In the genomic region with DNA sequence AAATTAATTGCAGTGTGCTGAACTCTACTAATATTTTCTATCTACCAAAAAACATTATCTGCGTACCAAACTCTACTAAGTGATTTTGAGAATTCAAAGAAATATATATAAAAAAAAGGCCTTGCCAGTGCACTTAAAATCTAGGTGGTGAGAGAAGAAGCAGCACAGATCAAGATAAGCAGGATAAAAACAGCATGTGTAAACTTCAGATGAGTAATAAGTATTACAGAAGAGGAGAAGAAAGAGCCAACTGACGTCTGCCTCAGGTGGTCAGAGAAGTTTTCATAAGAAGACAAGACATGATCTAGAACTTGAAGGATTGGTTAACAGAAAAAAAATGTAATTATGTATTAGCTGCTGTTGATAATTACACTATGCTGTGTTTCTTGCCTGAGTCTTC, we compare ENCODE assay signal across 19 cellular contexts.
"Had no signal": no experiment of that assay in that cellular context is flagged by ENCODE, and none has a peak within 500 bp of the region (broad histone marks: within the 10 kb centered on the region; RNA-seq: fewer than 3 reads in every experiment).

No MANE protein-coding gene starts in this region.

- H3K36me3 ChIP-seq: brain microvascular endothelial cell, gastrocnemius medialis, heart right ventricle, left ventricle myocardium inferior, prostate gland, right atrium auricular region had no signal

- H3K9me3 ChIP-seq: prostate gland, testis had no signal

- H3K4me3 ChIP-seq: gastrocnemius medialis, heart right ventricle, left ventricle myocardium inferior, prostate gland, right atrium auricular region, skin epidermis, testis had no signal

- H3K27me3 ChIP-seq: brain microvascular endothelial cell, gastrocnemius medialis, heart right ventricle, right atrium auricular region, testis had no signal

- H3K27ac ChIP-seq: brain microvascular endothelial cell, gastrocnemius medialis, heart right ventricle, left ventricle myocardium inferior, prostate gland, right atrium auricular region, skin epidermis, testis had no signal

- DNase-seq: activated B cell treated with CpG ODN at 0.5 μM for 24 hours; activated CD4-positive, alpha-beta memory T cell treated with anti-CD3 and anti-CD28 coated beads for 36 hours; activated CD4-positive, alpha-beta T cell treated with anti-CD3 and anti-CD28 coated beads for 4 hours; activated naive CD4-positive, alpha-beta T cell treated with Interleukin-2 at 50 U/mL for 16 hours; aorta; brain microvascular endothelial cell; cerebellar nuclear complex; effector memory CD4-positive, alpha-beta T cell; gastrocnemius medialis; heart right ventricle; kidney glomerular epithelial cell; left ventricle myocardium inferior; occipital lobe; stimulated activated CD4-positive, alpha-beta T cell treated with anti-CD3 and anti-CD28 coated beads, Interleukin-2, amount 100 ng/mL, for 48 hours; stimulated activated naive CD8-positive, alpha-beta T cell treated with anti-CD3 and anti-CD28 coated beads, Interleukin-15, amount 100 ng/mL, for 72 hours; testis had no signal

- H3K4me1 ChIP-seq: gastrocnemius medialis, prostate gland, testis had no signal
